8 cellular contexts compared by ENCODE assay signal in the genomic region with DNA sequence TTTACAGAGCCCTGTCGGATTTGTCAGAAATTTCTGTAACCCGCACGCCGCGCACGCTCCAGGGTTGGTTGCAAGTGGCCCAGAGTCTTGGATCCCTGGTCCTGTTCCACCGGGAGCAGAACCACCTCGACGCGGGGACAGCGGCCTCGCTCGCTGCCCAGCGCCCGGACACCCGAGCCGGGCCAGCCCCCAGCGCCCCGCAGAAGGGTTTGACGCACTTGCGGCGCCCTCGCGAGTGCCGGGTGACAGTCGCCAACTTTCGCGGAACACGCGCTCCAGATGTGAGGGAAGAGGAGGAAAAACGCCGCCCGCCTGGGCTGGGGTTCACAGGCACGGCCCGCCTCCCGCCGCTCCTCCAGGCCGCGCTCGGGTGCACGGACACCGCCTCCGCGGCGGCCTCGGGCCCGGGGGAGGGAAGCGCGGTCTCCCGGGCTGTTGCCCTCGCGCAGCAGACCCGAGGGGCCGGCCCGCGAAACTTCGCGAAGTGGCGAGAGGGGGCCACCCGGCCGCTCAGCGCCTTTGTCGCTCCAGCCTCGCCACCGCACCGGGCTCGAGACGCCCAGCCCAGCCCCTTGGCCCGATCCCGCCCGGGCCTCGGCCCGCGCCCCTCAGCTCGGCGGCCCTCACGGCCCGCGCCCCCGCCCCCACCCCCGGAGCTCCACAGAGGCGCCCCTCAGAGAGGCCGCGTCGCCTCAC.
A peak's percentile ranks its signal among the peaks of the same experiment; 100 is the strongest.
DNase-seq lines count a peak whose midpoint lies in the region; ATAC-seq and TF ChIP-seq lines count a peak whose summit lies in the region.

No MANE protein-coding gene starts in this region.

- peak overlapping the region; percentile 64 to 75 for H3K4me3 ChIP-seq in cardiac fibroblast (replicated peaks in 1 of 2; ENCODE audit: low read depth in 2 of 2, low read length in 2 of 2)

- peak; percentile 61 for DNase-seq in AG20443 (ENCODE audit: low spot score)
- peak; percentile 4 to 43 (median 17) for DNase-seq in T-helper 2 cell
- DNase-seq in cardiac fibroblast (ENCODE audit: low read depth in 2 of 2): peak; percentile 33 to 35
- DNase-seq in kidney glomerular epithelial cell (lab: John Stamatoyannopoulos, UW): peak; percentile 18
- DNase-seq in stimulated activated CD4-positive, alpha-beta T cell treated with anti-CD3 and anti-CD28 coated beads, Interleukin-15, amount 100 ng/mL, for 1 hour (ENCODE audit: low read depth in 1 of 2, low spot score in 1 of 2): peak; percentile 6 to 20
- no peak for DNase-seq in DMS79 treated with DMSO at 0.1 percent for 48 hours (lab: John Stamatoyannopoulos, UW)

- TF ChIP-seq CTCF in cardiac fibroblast (IDR thresholded peaks at IDR 0.05; ENCODE audit: low read depth, low read length): no peak

- peak; percentile 43 for ATAC-seq in GM19025 (IDR thresholded peaks at IDR 0.05; ENCODE audit: low read depth, unreplicated experiment)
- ATAC-seq in HG03135 (IDR thresholded peaks at IDR 0.05; ENCODE audit: unreplicated experiment): peak; percentile 35
